In genomic region chr1:156115514-156116374, GRCh38 we compare ENCODE assay signal across 8 cellular contexts. TPM values are rescaled to one million over a fixed set of nuclear protein-coding genes. Genes with fewer than 3 reads are reported as not detected.
DNase-seq lines count a peak whose midpoint lies in the region; ATAC-seq and TF ChIP-seq lines count a peak whose summit lies in the region.

No MANE protein-coding gene starts in this region.

- H3K4me1 ChIP-seq in thyroid gland = peaks cover 42 to 78% of the 10 kb centered on the region in 2 donors

- H3K27me3 ChIP-seq in thyroid gland = no peaks in the 10 kb centered on the region

- TF ChIP-seq CTCF in thyroid gland (IDR thresholded peaks at IDR 0.05) = no peak

- H3K27me3 Mint-ChIP-seq in activated CD4-positive, alpha-beta T cell treated with anti-CD3 and anti-CD28 coated beads, Interleukin-2, amount 10 ng/mL, durations not matched to agents 7 days and 5 days = peaks cover 42% of the 10 kb centered on the region

- POLR2A ChIA-PET in activated CD4-positive, alpha-beta T cell treated with anti-CD3 and anti-CD28 coated beads, Interleukin-2, amount 10 ng/mL, durations not matched to agents 7 days and 5 days (lab: Charles Lee) = interaction anchor here (0.6 kb wide), 1 partner anchor 190 kb away, joined by 3 read pairs; no protein-coding TSS in a partner anchor

- H3K4me3 Mint-ChIP-seq in activated CD4-positive, alpha-beta T cell treated with anti-CD3 and anti-CD28 coated beads, Interleukin-2, amount 10 ng/mL, durations not matched to agents 7 days and 5 days = peak overlapping the region; percentile 78

- peak overlapping the region; percentile 95 to 98 (median 98) for H3K27ac ChIP-seq in thyroid gland

- no peak for DNase-seq in activated CD4-positive, alpha-beta T cell treated with anti-CD3 and anti-CD28 coated beads, Interleukin-2, amount 10 ng/mL, durations not matched to agents 7 days and 5 days
- DNase-seq in activated CD4-positive, alpha-beta T cell treated with anti-CD3 and anti-CD28 coated beads for 4 hours = no peak
- DNase-seq in SHP77 (lab: John Stamatoyannopoulos, UW) (peak; percentile 48 to 62), ecto neural progenitor cell (ENCODE audit: low spot score) (peak; percentile 63), lung microvascular endothelial cell (ENCODE audit: low read depth in 2 of 2) (peak; percentile 63 to 68), thyroid gland (peak; percentile 82 to 85)

- H3K9me3 Mint-ChIP-seq in activated CD4-positive, alpha-beta T cell treated with anti-CD3 and anti-CD28 coated beads, Interleukin-2, amount 10 ng/mL, durations not matched to agents 7 days and 5 days = no peaks in the 10 kb centered on the region

- H3K36me3 ChIP-seq in thyroid gland = no peaks in the 10 kb centered on the region

- H3K36me3 Mint-ChIP-seq in activated CD4-positive, alpha-beta T cell treated with anti-CD3 and anti-CD28 coated beads, Interleukin-2, amount 10 ng/mL, durations not matched to agents 7 days and 5 days (ENCODE audit: low read depth) = no peaks in the 10 kb centered on the region

- peak overlapping the region; percentile 83 for H3K27ac Mint-ChIP-seq in activated CD4-positive, alpha-beta T cell treated with anti-CD3 and anti-CD28 coated beads, Interleukin-2, amount 10 ng/mL, durations not matched to agents 7 days and 5 days

- peak overlapping the region; percentile 94 to 99 (median 97) for H3K4me3 ChIP-seq in thyroid gland (replicated peaks in 1 of 3)

- H3K4me1 Mint-ChIP-seq in activated CD4-positive, alpha-beta T cell treated with anti-CD3 and anti-CD28 coated beads, Interleukin-2, amount 10 ng/mL, durations not matched to agents 7 days and 5 days = peaks cover 43% of the 10 kb centered on the region

- no peaks in the 10 kb centered on the region for H3K9me3 ChIP-seq in thyroid gland

- CTCF ChIA-PET in activated CD4-positive, alpha-beta T cell treated with anti-CD3 and anti-CD28 coated beads, Interleukin-2, amount 10 ng/mL, durations not matched to agents 7 days and 5 days (lab: Charles Lee) = interaction anchor here (1.1 to 25.5 kb wide), 6 partner anchors 11 to 32 kb away, joined by 4 to 645 read pairs (median 8); no protein-coding TSS in a partner anchor

- ATAC-seq in GM18520 (IDR thresholded peaks at IDR 0.05; ENCODE audit: unreplicated experiment) (no peak), HG02885 (IDR thresholded peaks at IDR 0.05; ENCODE audit: poor library complexity, unreplicated experiment) (no peak)

- WGBS in thyroid gland, 2 donors = 0 to 1% methylated on average over 14 to 18 of the region's 19 CpGs

- intact Hi-C loops in thyroid gland (cut with DNase I) = no loop called here

- TF ChIP-seq POLR2A in thyroid gland (IDR thresholded peaks at IDR 0.05) = peak in 1 of 2 donors; percentile 57

RNA-seq across cellular contexts. Expression of gene LMNA, which starts 1.2 kb away (rescaled TPM):
- total RNA-seq in activated CD4-positive, alpha-beta T cell treated with anti-CD3 and anti-CD28 coated beads, Interleukin-2, amount 10 ng/mL, durations not matched to agents 7 days and 5 days = 10 to 100 TPM; 38.3 to 43.5 TPM
- total RNA-seq in lung microvascular endothelial cell (187 and 399 TPM in 2 replicates), thyroid gland (100 to 1,000 TPM; 235 to 412 (median 327) TPM)

RNA-seq across cellular contexts. Expression of gene MEX3A, which starts 33.5 kb away (rescaled TPM):
- under 1 TPM; 0.02 to 0.05 TPM for total RNA-seq in activated CD4-positive, alpha-beta T cell treated with anti-CD3 and anti-CD28 coated beads, Interleukin-2, amount 10 ng/mL, durations not matched to agents 7 days and 5 days
- total RNA-seq in lung microvascular endothelial cell = 3.4 and 4.8 TPM in 2 replicates
- 1 to 10 TPM in 1 of 4 donors, under 1 TPM in 3; 0.17 to 1.8 (median 0.33) TPM for total RNA-seq in thyroid gland

RNA-seq across cellular contexts. Expression of gene SEMA4A, which starts 37.6 kb away (rescaled TPM):
- total RNA-seq in activated CD4-positive, alpha-beta T cell treated with anti-CD3 and anti-CD28 coated beads, Interleukin-2, amount 10 ng/mL, durations not matched to agents 7 days and 5 days = 10 to 100 TPM; 35.3 to 37.8 TPM
- 0.20 and 0.44 TPM in 2 replicates for total RNA-seq in lung microvascular endothelial cell
- 10 to 100 TPM; 21.5 to 50.8 (median 37.5) TPM for total RNA-seq in thyroid gland

RNA-seq across cellular contexts. Expression of gene RAB25, which starts 54.8 kb away (rescaled TPM):
- total RNA-seq in activated CD4-positive, alpha-beta T cell treated with anti-CD3 and anti-CD28 coated beads, Interleukin-2, amount 10 ng/mL, durations not matched to agents 7 days and 5 days = under 1 TPM in 1 of 2 experiments, not detected in 1; 0.50 TPM
- total RNA-seq in lung microvascular endothelial cell = not detected in 2 replicates
- 10 to 100 TPM; 65.9 to 88.0 (median 74.1) TPM for total RNA-seq in thyroid gland

Comparison
In these comparisons a context has a peak if more than half of its experiments do, and no peak if none do; other contexts are left out.
1. DNase-seq: peak in SHP77 (2 of 2), ecto neural progenitor cell (single experiment), lung microvascular endothelial cell (2 of 2) and thyroid gland (2 of 2); none in activated CD4-positive, alpha-beta T cell treated with anti-CD3 and anti-CD28 coated beads, Interleukin-2, amount 10 ng/mL, durations not matched to agents 7 days and 5 days (single experiment) and activated CD4-positive, alpha-beta T cell treated with anti-CD3 and anti-CD28 coated beads for 4 hours (0 of 2).
2. RNA of gene SEMA4A, which starts 37.6 kb away (total RNA-seq): 21.5 to 50.8 TPM in thyroid gland and 35.3 to 37.8 TPM in activated CD4-positive, alpha-beta T cell treated with anti-CD3 and anti-CD28 coated beads, Interleukin-2, amount 10 ng/mL, durations not matched to agents 7 days and 5 days; 0.20 to 0.44 TPM in lung microvascular endothelial cell; every median in the first group is over 10 times any median in the second.